8 cellular contexts compared by ENCODE assay signal in the genomic region with DNA sequence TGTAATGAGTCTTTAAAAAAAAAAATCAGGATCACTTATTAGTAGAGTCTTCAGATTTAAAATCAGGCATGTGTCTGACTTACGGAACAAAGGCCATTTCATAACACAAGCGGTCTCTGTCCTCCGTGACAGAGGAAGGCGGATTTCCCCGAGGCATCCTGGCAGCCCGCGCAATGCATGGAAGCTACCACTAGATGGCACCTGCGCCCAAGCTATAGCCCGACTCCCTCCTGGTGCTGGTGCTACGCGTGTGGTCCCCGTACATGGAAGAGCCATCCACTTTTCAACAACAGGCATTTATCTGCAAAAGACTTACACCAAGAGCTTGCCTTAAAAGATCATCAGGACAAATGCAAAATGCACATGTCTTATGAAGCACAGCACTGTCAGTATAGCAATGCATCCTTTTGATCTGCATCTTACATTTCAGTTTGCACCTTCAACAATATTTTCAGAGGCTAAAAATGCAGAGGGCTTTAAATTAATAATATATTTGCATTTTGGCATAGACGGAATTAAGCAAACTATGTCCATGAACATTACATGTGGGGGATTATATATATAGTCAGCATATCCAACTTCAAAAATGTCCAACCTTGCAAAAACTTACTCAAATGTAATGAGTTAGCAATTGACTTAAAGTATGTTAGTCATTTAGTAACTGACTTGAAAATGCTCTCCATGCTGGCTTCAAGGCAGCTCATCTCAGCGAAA.
DNase-seq lines count a peak whose midpoint lies in the region; ATAC-seq and TF ChIP-seq lines count a peak whose summit lies in the region.

No MANE protein-coding gene starts in this region.

- TF ChIP-seq CTCF in GM10266 (IDR thresholded peaks at IDR 0.05; ENCODE audit: control insufficient read depth, insufficient read depth, low read depth, missing control alignments), result peak; percentile 97
- peak; percentile 79 to 98 (median 94) for TF ChIP-seq CTCF in HCT116 (IDR thresholded peaks at IDR 0.05 in 2 of 3, conservative IDR thresholded peaks at IDR 0.05 in 1 of 3; ENCODE audit: borderline replicate concordance in 1 of 3, insufficient read depth in 1 of 3, low read depth in 2 of 3, low read length in 2 of 3)
- peak; percentile 97 for TF ChIP-seq CTCF in MM.1S (IDR thresholded peaks at IDR 0.05; ENCODE audit: low read length)
- TF ChIP-seq CTCF in parathyroid adenoma (IDR thresholded peaks at IDR 0.05), result peak; percentile 94
- TF ChIP-seq CTCF in type B pancreatic cell (conservative IDR thresholded peaks at IDR 0.05), result peak; percentile 97

- H3K79me2 ChIP-seq in HCT116 (ENCODE audit: insufficient read depth, low read length), result no peaks in the 10 kb centered on the region
- no peaks in the 10 kb centered on the region; the same call in 1 of the 2 replicates for H3K79me2 ChIP-seq in MM.1S (ENCODE audit: low read length)
- peaks cover 8% of the 10 kb centered on the region for H3K79me2 ChIP-seq in parathyroid adenoma

- no peak overlapping the region for H3K4me3 ChIP-seq in HCT116 (replicated peaks in 1 of 2; ENCODE audit: low read depth in 1 of 2, low read length in 2 of 2)
- H3K4me3 ChIP-seq in MM.1S (ENCODE audit: low read length), result no peak overlapping the region
- H3K4me3 ChIP-seq in parathyroid adenoma (ENCODE audit: low read depth, low read length), result no peak overlapping the region

- peak overlapping the region; percentile 37 for H3K27ac Mint-ChIP-seq in type B pancreatic cell

- H3K36me3 ChIP-seq in HCT116 (ENCODE audit: control insufficient read depth in 1 of 2, insufficient read depth in 2 of 2, low read length in 2 of 2), result no peaks in the 10 kb centered on the region
- no peaks in the 10 kb centered on the region for H3K36me3 ChIP-seq in MM.1S (replicated peaks; ENCODE audit: insufficient read depth, low read length)
- no peaks in the 10 kb centered on the region for H3K36me3 ChIP-seq in parathyroid adenoma (ENCODE audit: control insufficient read depth, insufficient read depth, low read length)

- H2AFZ ChIP-seq in HCT116 (ENCODE audit: low read depth, low read length, poor library complexity, severe bottlenecking) (no peak overlapping the region), MM.1S (ENCODE audit: low read length) (no peak overlapping the region), parathyroid adenoma (no peak overlapping the region)

- H3F3A ChIP-seq in MM.1S (ENCODE audit: insufficient read depth, low read length), result no peaks in the 10 kb centered on the region

- POLR2A ChIA-PET in HCT116 (lab: Charles Lee), result no interaction called here

- DNase-seq in GM10266 (ENCODE audit: extremely low spot score) (peak; percentile 91), HCT116 (ENCODE audit: low read depth, low spot score) (peak; percentile 34), MM.1S (peak; percentile 67), SK-MEL-5 (ENCODE audit: low read depth, low spot score) (peak; percentile 91), germinal center (ENCODE audit: low spot score) (peak; percentile 86), type B pancreatic cell (ENCODE audit: extremely low spot score, unreplicated experiment) (peak; percentile 84)
- DNase-seq in activated gamma-delta T cell treated with anti-CD3 and anti-CD28 coated beads, Interleukin-2, amount 50 U/mL, for 16 hours (ENCODE audit: low read depth), result peak; percentile 56

- CTCF ChIA-PET in HCT116 (lab: Charles Lee), result interaction anchor here (0.6 to 3.3 kb wide), 7 partner anchors 18 to 310 kb away, joined by 3 to 23 read pairs (median 4); no protein-coding TSS in a partner anchor

- H4K20me1 ChIP-seq in HCT116 (ENCODE audit: insufficient read depth) (no peaks in the 10 kb centered on the region), MM.1S (ENCODE audit: insufficient read depth, low read length) (no peaks in the 10 kb centered on the region)

- intact Hi-C loops in HCT116 (cut with micrococcal nuclease), result loop anchor here (1.0 kb wide), 3 partner anchors 221 to 310 kb away; no protein-coding TSS in a partner anchor

- no peak overlapping the region for H3K4me3 Mint-ChIP-seq in type B pancreatic cell

- H3K36me3 Mint-ChIP-seq in type B pancreatic cell, result peaks cover 12% of the 10 kb centered on the region

- RAD21 ChIA-PET in HCT116 (lab: Charles Lee; ENCODE audit: low non-redundant PET in 1 of 2, low total read pairs in 2 of 2, uncharacterized antibody in 2 of 2, unreplicated experiment in 2 of 2), result interaction anchor here (0.6 to 1.2 kb wide), 5 partner anchors 221 to 311 kb away, joined by 3 to 5 read pairs (median 3); no protein-coding TSS in a partner anchor

- H3K9me3 Mint-ChIP-seq in type B pancreatic cell, result no peaks in the 10 kb centered on the region

- H3K27ac ChIP-seq in HCT116 (ENCODE audit: low read depth, low read length) (no peak overlapping the region), MM.1S (ENCODE audit: low read length) (no peak overlapping the region), parathyroid adenoma (no peak overlapping the region)

- H3K4me2 ChIP-seq in HCT116 (ENCODE audit: low read length), result no peak overlapping the region
- H3K4me2 ChIP-seq in MM.1S (ENCODE audit: low read depth, low read length), result no peak overlapping the region
- no peak overlapping the region for H3K4me2 ChIP-seq in parathyroid adenoma (ENCODE audit: low read length)

- H3K27me3 ChIP-seq in HCT116 (ENCODE audit: insufficient read depth, low read length) (no peaks in the 10 kb centered on the region), MM.1S (replicated peaks; ENCODE audit: insufficient read depth, low read length) (no peaks in the 10 kb centered on the region), parathyroid adenoma (ENCODE audit: control insufficient read depth, insufficient read depth, low read length) (no peaks in the 10 kb centered on the region)

- H3K9ac ChIP-seq in HCT116 (ENCODE audit: low read length) (no peak overlapping the region), MM.1S (ENCODE audit: low read length) (no peak overlapping the region), parathyroid adenoma (no peak overlapping the region)

- H3K4me1 ChIP-seq in HCT116 (ENCODE audit: control insufficient read depth in 1 of 2, insufficient read depth in 2 of 2, low read length in 2 of 2) (no peaks in the 10 kb centered on the region), MM.1S (ENCODE audit: low read length) (no peaks in the 10 kb centered on the region), parathyroid adenoma (peaks cover 2% of the 10 kb centered on the region)

- no peaks in the 10 kb centered on the region for H3K9me3 ChIP-seq in HCT116 (ENCODE audit: control insufficient read depth in 1 of 2, insufficient read depth in 1 of 2, low read depth in 1 of 2, low read length in 2 of 2)
- no peaks in the 10 kb centered on the region for H3K9me3 ChIP-seq in MM.1S (replicated peaks; ENCODE audit: insufficient read depth, low read length)
- no peaks in the 10 kb centered on the region for H3K9me3 ChIP-seq in parathyroid adenoma (ENCODE audit: control insufficient read depth, low read length)

- BruUV-seq in HCT116 (replicated peaks; lab: Mats Ljungman, UMichigan), result no TSS peak

- ATAC-seq in HCT116, result peak; percentile 97

- H3K4me1 Mint-ChIP-seq in type B pancreatic cell (ENCODE audit: unreplicated experiment), result peaks cover 47% of the 10 kb centered on the region

- no peaks in the 10 kb centered on the region for H3K9me2 ChIP-seq in HCT116 (ENCODE audit: insufficient read depth)
- H3K9me2 ChIP-seq in MM.1S (replicated peaks; ENCODE audit: insufficient read depth, low read length), result no peaks in the 10 kb centered on the region

- peak; percentile 92 for TF ChIP-seq RAD21 in HCT116 (IDR thresholded peaks at IDR 0.05; ENCODE audit: low read depth)

- TF ChIP-seq POLR2A in HCT116 (IDR thresholded peaks at IDR 0.05; ENCODE audit: borderline replicate concordance, extremely low read depth, insufficient read depth, insufficient read length), result no peak

- no peaks in the 10 kb centered on the region for H3K27me3 Mint-ChIP-seq in type B pancreatic cell

- in situ Hi-C loops in SK-MEL-5 (cut with HindIII; ENCODE audit: low pct_unique_long_range_greater_than_20kb, low sequenced_read_pairs), result no loop called here

TF ChIP-seq in HCT116, 20 proteins besides CTCF, POLR2A, EP300 and RAD21:
- TF ChIP-seq SIN3A (IDR thresholded peaks at IDR 0.05; ENCODE audit: low read depth) (no peak), REST (IDR thresholded peaks at IDR 0.05; ENCODE audit: low read depth) (no peak)

Comparison
In these comparisons a context has a peak if more than half of its experiments do, and no peak if none do; other contexts are left out.
1. DNase-seq: peak in every context shown above with its lines; median percentile 91 in GM10266; 91 in SK-MEL-5; 86 in germinal center; 84 in type B pancreatic cell; 67 in MM.1S; 56 in activated gamma-delta T cell treated with anti-CD3 and anti-CD28 coated beads, Interleukin-2, amount 50 U/mL, for 16 hours; 34 in HCT116.